Comparison of ENCODE assay signal across 33 cellular contexts in the genomic region with DNA sequence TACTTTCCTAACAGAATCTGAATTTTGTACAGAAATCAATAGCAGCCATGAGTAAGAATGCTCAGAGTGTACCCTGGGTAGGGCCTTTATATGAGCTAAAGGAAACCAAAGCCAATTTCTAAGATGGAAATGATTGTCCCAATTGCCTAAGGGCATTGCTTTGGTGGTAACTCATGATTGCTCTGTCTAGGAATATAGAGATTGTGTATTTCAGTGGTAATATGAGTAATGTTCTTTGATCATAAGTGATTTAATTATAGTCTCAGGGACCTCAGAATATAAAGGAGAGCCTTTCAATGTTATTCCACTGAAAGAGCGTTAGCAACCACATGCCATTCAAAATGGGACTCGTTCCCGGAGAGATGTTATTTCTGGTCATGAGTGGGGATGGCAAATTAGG.
DNase-seq lines count a peak whose midpoint lies in the region; FAIRE-seq and TF ChIP-seq lines count a peak whose summit lies in the region.
"Had no signal": no experiment of that assay in that cellular context is flagged by ENCODE, and none has a peak within 500 bp of the region (broad histone marks: within the 10 kb centered on the region; RNA-seq: fewer than 3 reads in every experiment).

No MANE protein-coding gene starts in this region.

- H3K23ac ChIP-seq in mesenchymal stem cell (ENCODE audit: low read length in 2 of 2): no peak overlapping the region

- no CpG with 5 or more reads among the region's 3 CpGs for WGBS in mesenchymal stem cell

- H3K4me1 ChIP-seq in mesenchymal stem cell (ENCODE audit: control insufficient read depth, insufficient read depth, low read depth, low read length): peaks cover 2% of the 10 kb centered on the region
- H3K4me1 ChIP-seq: A549, pancreas, uterus had no signal

- H3K4me2 ChIP-seq in mesenchymal stem cell (ENCODE audit: low read length, poor library complexity, severe bottlenecking): no peak overlapping the region
- H3K4me2 ChIP-seq: A549, KMS-11, neural progenitor cell had no signal

- H3K9ac ChIP-seq in mesenchymal stem cell (ENCODE audit: low read length): no peak overlapping the region
- H3K9ac ChIP-seq: KMS-11, neural progenitor cell had no signal

- no peak overlapping the region for H2BK120ac ChIP-seq in mesenchymal stem cell (ENCODE audit: low read depth, low read length)

- H3K9me3 ChIP-seq in mesenchymal stem cell (ENCODE audit: control insufficient read depth, low read length): no peaks in the 10 kb centered on the region
- H3K9me3 ChIP-seq: A549, left lung, pancreas, right atrium auricular region, SJCRH30, testis, uterus had no signal

- H3K4me3 ChIP-seq in bronchial epithelial cell (ENCODE audit: low read depth, low read length): no peak overlapping the region
- no peak overlapping the region for H3K4me3 ChIP-seq in mesenchymal stem cell (ENCODE audit: insufficient read depth in 1 of 2, low read depth in 1 of 2, low read length in 2 of 2)
- H3K4me3 ChIP-seq: A549, GM12878, left lung, neural progenitor cell, pancreas, right atrium auricular region, SJCRH30, testis, uterus had no signal

- no peaks in the 10 kb centered on the region for H3K27me3 ChIP-seq in bronchial epithelial cell (ENCODE audit: control insufficient read depth, insufficient read depth, low read length)
- H3K27me3 ChIP-seq in mesenchymal stem cell (ENCODE audit: control insufficient read depth in 1 of 2, insufficient read depth in 1 of 2, low read length in 2 of 2): peaks cover 0 to 7% of the 10 kb centered on the region in 2 experiments
- H3K27me3 ChIP-seq: left lung, neural progenitor cell, pancreas, right atrium auricular region, SJCRH30, testis, uterus had no signal

- H3K18ac ChIP-seq in mesenchymal stem cell (ENCODE audit: low read depth in 1 of 2, low read length in 2 of 2): no peak overlapping the region

- H2AFZ ChIP-seq in mesenchymal stem cell (ENCODE audit: low read depth, low read length): no peak overlapping the region
- H2AFZ ChIP-seq: neural progenitor cell had no signal

- H2AK5ac ChIP-seq in mesenchymal stem cell (ENCODE audit: low read length, severe bottlenecking): no peak overlapping the region

- H2BK12ac ChIP-seq in mesenchymal stem cell (ENCODE audit: low read length in 2 of 2): no peak overlapping the region

- H3K36me3 ChIP-seq in bronchial epithelial cell (ENCODE audit: control insufficient read depth, insufficient read depth, low read length): no peaks in the 10 kb centered on the region
- no peaks in the 10 kb centered on the region for H3K36me3 ChIP-seq in mesenchymal stem cell (ENCODE audit: control insufficient read depth in 1 of 2, insufficient read depth in 2 of 2, low read depth in 1 of 2, low read length in 2 of 2)
- H3K36me3 ChIP-seq: left lung, neural progenitor cell, pancreas, right atrium auricular region, SJCRH30, uterus had no signal

- H4K91ac ChIP-seq in mesenchymal stem cell (ENCODE audit: low read length): no peak overlapping the region

- no peak overlapping the region for H2BK5ac ChIP-seq in mesenchymal stem cell (ENCODE audit: low read depth, low read length, poor library complexity, severe bottlenecking)

- DNase-seq in NCI-H748 (lab: John Stamatoyannopoulos, UW; ENCODE audit: unreplicated experiment): peak; percentile 38
- no peak for DNase-seq in NCI-H748 treated with DMSO at 0.1 percent for 48 hours (lab: John Stamatoyannopoulos, UW)
- peak; percentile 49 for DNase-seq in NCI-H146 treated with DMSO at 0.1 percent for 48 hours (lab: John Stamatoyannopoulos, UW; ENCODE audit: unreplicated experiment)
- peak; percentile 54 for DNase-seq in bronchial epithelial cell (ENCODE audit: low read depth)
- peak; percentile 38 for DNase-seq in stromal cell of bone marrow (ENCODE audit: low read depth)
- DNase-seq in 8988T: no peak
- DNase-seq in mesenchymal stem cell: no peak
- DNase-seq in posterior cingulate gyrus: no peak
- DNase-seq: activated CD4-positive, alpha-beta T cell treated with anti-CD3 and anti-CD28 coated beads, Interleukin-2, amount 50 U/mL, for 1 hour; activated CD4-positive, CD25-positive, alpha-beta regulatory T cell; activated effector memory CD4-positive, alpha-beta T cell treated with anti-CD3 and anti-CD28 coated beads, Interleukin-2, amount 50 U/mL, for 16 hours; activated T-cell treated with anti-CD3 and anti-CD28 coated beads, Interleukin-2, amount 50 U/mL, for 1 hour; AML-193; anterior cingulate cortex; CD4-positive, alpha-beta T cell; left lung; mesendoderm; NCI-H187; NCI-H226; NCI-H526 treated with DMSO at 0.1 percent for 48 hours; pancreas; SJCRH30; stimulated activated CD4-positive, alpha-beta T cell treated with anti-CD3 and anti-CD28 coated beads, Interleukin-1b, Interleukin-23, amount 100 ng/mL, for 48 hours; stimulated activated naive CD4-positive, alpha-beta T cell treated with Interleukin-2 at 50 U/mL for 16 hours; testis; uterus had no signal

- H4K8ac ChIP-seq in mesenchymal stem cell (ENCODE audit: low read length): no peak overlapping the region

- no peak overlapping the region for H2BK15ac ChIP-seq in mesenchymal stem cell (ENCODE audit: low read depth, poor library complexity, severe bottlenecking)

- H3K79me1 ChIP-seq in mesenchymal stem cell (replicated peaks; ENCODE audit: low read length, poor library complexity, severe bottlenecking): no peaks in the 10 kb centered on the region

- H3K27ac ChIP-seq in mesenchymal stem cell (ENCODE audit: low read length, poor library complexity, severe bottlenecking): no peak overlapping the region
- H3K27ac ChIP-seq: A549, KMS-11, left lung, neural progenitor cell, pancreas, right atrium auricular region, SJCRH30, testis, uterus had no signal

- H3K4ac ChIP-seq in mesenchymal stem cell (ENCODE audit: low read depth in 1 of 2, low read length in 2 of 2): no peak overlapping the region

- FAIRE-seq in bronchial epithelial cell (lab: Jason Lieb, UNC): no peak
- FAIRE-seq: A549, endothelial cell of umbilical vein, GM12878, H54, pancreas had no signal

- no peak overlapping the region for H3K14ac ChIP-seq in mesenchymal stem cell (ENCODE audit: low read length in 2 of 2)

- intact Hi-C loops in posterior cingulate gyrus (cut with DNase I): no loop called here

- no peak for TF ChIP-seq CTCF in bronchial epithelial cell (IDR thresholded peaks at IDR 0.05; ENCODE audit: insufficient read depth, low read length, severe bottlenecking)

Comparison
In these comparisons a context has a peak if more than half of its experiments do, and no peak if none do; other contexts are left out.
1. DNase-seq: peak in NCI-H748 (single experiment), NCI-H146 treated with DMSO at 0.1 percent for 48 hours (single experiment), bronchial epithelial cell (single experiment) and stromal cell of bone marrow (single experiment); none in NCI-H748 treated with DMSO at 0.1 percent for 48 hours (single experiment), 8988T (single experiment), mesenchymal stem cell (single experiment) and posterior cingulate gyrus (0 of 10).